ENCODE assay signal across 15 cellular contexts in genomic region chr2:25071962-25072361, GRCh38. TPM values are rescaled to one million over a fixed set of nuclear protein-coding genes. Genes with fewer than 3 reads are reported as not detected.
DNase-seq lines count a peak whose midpoint lies in the region; ATAC-seq and TF ChIP-seq lines count a peak whose summit lies in the region.
"Had no signal": no experiment of that assay in that cellular context is flagged by ENCODE, and none has a peak within 500 bp of the region (broad histone marks: within the 10 kb centered on the region; RNA-seq: fewer than 3 reads in every experiment).

No MANE protein-coding gene starts in this region.

- H3K9me3 ChIP-seq in HEK293 (ENCODE audit: control insufficient read depth, insufficient read depth, low read depth, low read length) (no peaks in the 10 kb centered on the region), transverse colon (no peaks in the 10 kb centered on the region)

- in situ Hi-C loops in transverse colon (cut with MboI; ENCODE audit: low pct_ligation_motif_present in 1 of 4, low pct_unique_long_range_greater_than_20kb in 1 of 4, low sequenced_read_pairs in 3 of 4), result no loop called here

- H3K36me3 Mint-ChIP-seq in activated CD8-positive, alpha-beta T cell treated with anti-CD3 and anti-CD28 coated beads, Interleukin-2, amount 10 ng/mL, durations not matched to agents 7 days and 5 days (ENCODE audit: low read depth), result no peaks in the 10 kb centered on the region
- no peaks in the 10 kb centered on the region for H3K36me3 Mint-ChIP-seq in MCF 10A (ENCODE audit: insufficient read depth, unreplicated experiment)

- no peak for ATAC-seq in activated CD8-positive, alpha-beta T cell treated with anti-CD3 and anti-CD28 coated beads, Interleukin-2, amount 10 ng/mL, durations not matched to agents 7 days and 5 days
- ATAC-seq: HepG2 had no signal

- no peaks in the 10 kb centered on the region for H3K9me3 Mint-ChIP-seq in activated CD8-positive, alpha-beta T cell treated with anti-CD3 and anti-CD28 coated beads, Interleukin-2, amount 10 ng/mL, durations not matched to agents 7 days and 5 days (ENCODE audit: insufficient read depth)
- no peaks in the 10 kb centered on the region for H3K9me3 Mint-ChIP-seq in MCF 10A (ENCODE audit: unreplicated experiment)

- H3K27me3 ChIP-seq in dorsolateral prefrontal cortex, result no peaks in the 10 kb centered on the region
- no peaks in the 10 kb centered on the region for H3K27me3 ChIP-seq in transverse colon

- H3K36me3 ChIP-seq in HEK293 (ENCODE audit: control insufficient read depth in 2 of 2, insufficient read depth in 1 of 2, low read length in 2 of 2), result no peaks in the 10 kb centered on the region
- H3K36me3 ChIP-seq in transverse colon, result no peaks in the 10 kb centered on the region

- POLR2A ChIA-PET in HEK293 (lab: Yijun Ruan, JAX) (no interaction called here), MCF 10A (lab: Yijun Ruan, JAX) (no interaction called here)
- POLR2A ChIA-PET in activated CD8-positive, alpha-beta T cell treated with anti-CD3 and anti-CD28 coated beads, Interleukin-2, amount 10 ng/mL, durations not matched to agents 7 days and 5 days (lab: Charles Lee), result no interaction called here

- H3K27ac Mint-ChIP-seq in activated CD8-positive, alpha-beta T cell treated with anti-CD3 and anti-CD28 coated beads, Interleukin-2, amount 10 ng/mL, durations not matched to agents 7 days and 5 days, result no peak overlapping the region
- H3K27ac Mint-ChIP-seq in MCF 10A (ENCODE audit: low read depth, unreplicated experiment), result no peak overlapping the region
- H3K27ac Mint-ChIP-seq: B cell had no signal

- peaks cover 4% of the 10 kb centered on the region for H3K27me3 Mint-ChIP-seq in activated CD8-positive, alpha-beta T cell treated with anti-CD3 and anti-CD28 coated beads, Interleukin-2, amount 10 ng/mL, durations not matched to agents 7 days and 5 days (ENCODE audit: low read depth)
- peaks cover 71% of the 10 kb centered on the region for H3K27me3 Mint-ChIP-seq in MCF 10A (ENCODE audit: insufficient read depth, unreplicated experiment)

- TF ChIP-seq CTCF in HEK293 (tag by site-specific recombination; IDR thresholded peaks at IDR 0.05) (no peak), dorsolateral prefrontal cortex (IDR thresholded peaks at IDR 0.05 in 54 of 56, conservative IDR thresholded peaks at IDR 0.05 in 2 of 56; ENCODE audit: low read depth in 1 of 56, partially characterized antibody in 56 of 56) (no peak), MCF 10A (IDR thresholded peaks at IDR 0.05; ENCODE audit: unreplicated experiment) (no peak), transverse colon (IDR thresholded peaks at IDR 0.05) (no peak)

- CTCF ChIA-PET in HEK293 (lab: Yijun Ruan, JAX), result no interaction called here
- CTCF ChIA-PET in activated CD8-positive, alpha-beta T cell treated with anti-CD3 and anti-CD28 coated beads, Interleukin-2, amount 10 ng/mL, durations not matched to agents 7 days and 5 days (lab: Charles Lee), result no interaction called here
- CTCF ChIA-PET in MCF 10A (lab: Yijun Ruan, JAX), result no interaction called here

- intact Hi-C loops in dorsolateral prefrontal cortex (cut with DNase I) (loop anchor here in 1 of 2 donors (5.0 kb wide), 1 partner anchor 40 kb away; no protein-coding TSS in a partner anchor), posterior cingulate gyrus (cut with DNase I) (no loop called here), MCF 10A (cut with micrococcal nuclease) (no loop called here), transverse colon (cut with DNase I; ENCODE audit: low total_unique reads) (no loop called here)

- no TSS peak for BruUV-seq in MCF 10A (replicated peaks; lab: Mats Ljungman, UMichigan)

- 83 to 85% methylated on average over 3 to 8 of the region's 8 CpGs for WGBS in transverse colon (ENCODE audit: low coverage in 1 of 2), 2 donors

- peaks cover 6% of the 10 kb centered on the region; the same call in 1 of the 2 replicates for H3K4me1 ChIP-seq in HEK293 (ENCODE audit: control insufficient read depth, insufficient read depth, low read length)
- H3K4me1 ChIP-seq in transverse colon, result no peaks in the 10 kb centered on the region

- H3K4me1 Mint-ChIP-seq in activated CD8-positive, alpha-beta T cell treated with anti-CD3 and anti-CD28 coated beads, Interleukin-2, amount 10 ng/mL, durations not matched to agents 7 days and 5 days (ENCODE audit: low read depth), result no peaks in the 10 kb centered on the region
- H3K4me1 Mint-ChIP-seq in MCF 10A (ENCODE audit: insufficient read depth, unreplicated experiment), result no peaks in the 10 kb centered on the region
- H3K4me1 Mint-ChIP-seq: CD4-positive, alpha-beta memory T cell had no signal

- DNase-seq in CD1c-positive myeloid dendritic cell (ENCODE audit: extremely low spot score), result peak; percentile 21
- peak in 9 of 10 donors; percentile 34 to 83 (median 64) for DNase-seq in dorsolateral prefrontal cortex
- peak in 8 of 10 donors; percentile 43 to 94 (median 68) for DNase-seq in posterior cingulate gyrus
- DNase-seq in erythroblast (lab: John Stamatoyannopoulos, UW), result no peak
- DNase-seq in activated CD8-positive, alpha-beta T cell treated with anti-CD3 and anti-CD28 coated beads, Interleukin-2, amount 10 ng/mL, durations not matched to agents 7 days and 5 days, result no peak
- DNase-seq in MCF 10A (ENCODE audit: unreplicated experiment), result no peak
- DNase-seq in transverse colon, result no peak
- DNase-seq: ACHN; CD4-positive, alpha-beta memory T cell; DMS79; GOT3; H9 had no signal

- H3K27ac ChIP-seq in HEK293 (ENCODE audit: extremely low read depth, low read depth, low read length) (no peak overlapping the region), dorsolateral prefrontal cortex (peak overlapping the region in 38 of 59 donors; percentile 4 to 77 (median 52)), transverse colon (no peak overlapping the region)

- TF ChIP-seq EP300 in transverse colon (IDR thresholded peaks at IDR 0.05; ENCODE audit: low read depth), result no peak

- H3K4me3 Mint-ChIP-seq in activated CD8-positive, alpha-beta T cell treated with anti-CD3 and anti-CD28 coated beads, Interleukin-2, amount 10 ng/mL, durations not matched to agents 7 days and 5 days, result no peak overlapping the region
- H3K4me3 Mint-ChIP-seq in MCF 10A (ENCODE audit: unreplicated experiment), result no peak overlapping the region
- H3K4me3 Mint-ChIP-seq: B cell; CD4-positive, alpha-beta memory T cell; H9 had no signal

- no peak for TF ChIP-seq POLR2A in erythroblast (IDR thresholded peaks at IDR 0.05; ENCODE audit: low read length)
- no peak for TF ChIP-seq POLR2A in transverse colon (IDR thresholded peaks at IDR 0.05)

- H3K4me3 ChIP-seq in HEK293 (ENCODE audit: low read depth, low read length), result no peak overlapping the region
- H3K4me3 ChIP-seq in dorsolateral prefrontal cortex, result no peak overlapping the region
- no peak overlapping the region for H3K4me3 ChIP-seq in transverse colon

TF ChIP-seq in HEK293, 187 proteins besides CTCF, POLR2A, EP300 and RAD21:
- TF ChIP-seq ZNF202 (tag by site-specific recombination; IDR thresholded peaks at IDR 0.05; ENCODE audit: borderline replicate concordance), result no peak
- no peak for TF ChIP-seq ZNF571 (tag by site-specific recombination; IDR thresholded peaks at IDR 0.05)
- no peak for TF ChIP-seq ZNF623 (tag by site-specific recombination; IDR thresholded peaks at IDR 0.05)
- no peak for TF ChIP-seq ZNF266 (tag by site-specific recombination; IDR thresholded peaks at IDR 0.05; ENCODE audit: low read depth)
- TF ChIP-seq ZNF48 (tag by site-specific recombination; IDR thresholded peaks at IDR 0.05), result no peak
- peak; percentile 39; the same call in 1 of the 2 replicates for TF ChIP-seq ZNF341 (tag by site-specific recombination; IDR thresholded peaks at IDR 0.05; ENCODE audit: low read depth)
- TF ChIP-seq KLF10 (tag by site-specific recombination; IDR thresholded peaks at IDR 0.05), result no peak
- no peak for TF ChIP-seq ZNF174 (tag by site-specific recombination; IDR thresholded peaks at IDR 0.05)
- no peak for TF ChIP-seq ZNF112 (tag by site-specific recombination; IDR thresholded peaks at IDR 0.05)

RNA-seq across cellular contexts. Expression of gene EFR3B, which starts 30.1 kb away (rescaled TPM):
- 100 to 1,000 TPM in 6 of 120 experiments, 10 to 100 TPM in 114; 44.3 to 131 (median 75.5) TPM for total RNA-seq in dorsolateral prefrontal cortex
- total RNA-seq in activated CD8-positive, alpha-beta T cell treated with anti-CD3 and anti-CD28 coated beads, Interleukin-2, amount 10 ng/mL, durations not matched to agents 7 days and 5 days, result under 1 TPM; 0.05 TPM
- 0.09 and 0.10 TPM in 2 replicates for total RNA-seq in MCF 10A (2022)
- 1 to 10 TPM in 2 of 4 donors, under 1 TPM in 2; under 0.01 to 1.4 (median 0.70) TPM for total RNA-seq in transverse colon

Comparison
In these comparisons a context has a peak if more than half of its experiments do, and no peak if none do; other contexts are left out.
1. DNase-seq: peak in CD1c-positive myeloid dendritic cell (single experiment), dorsolateral prefrontal cortex (9 of 10) and posterior cingulate gyrus (8 of 10); none in erythroblast (0 of 2), activated CD8-positive, alpha-beta T cell treated with anti-CD3 and anti-CD28 coated beads, Interleukin-2, amount 10 ng/mL, durations not matched to agents 7 days and 5 days (single experiment), MCF 10A (single experiment) and transverse colon (single experiment).
2. H3K27ac ChIP-seq: peak in dorsolateral prefrontal cortex (38 of 59); none in HEK293 (single experiment) and transverse colon (0 of 4).
3. RNA of gene EFR3B, which starts 30.1 kb away (total RNA-seq): 44.3 to 131 TPM in dorsolateral prefrontal cortex; under 0.01 to 1.4 TPM in transverse colon, 0.09 to 0.10 TPM in MCF 10A and 0.05 TPM in activated CD8-positive, alpha-beta T cell treated with anti-CD3 and anti-CD28 coated beads, Interleukin-2, amount 10 ng/mL, durations not matched to agents 7 days and 5 days; every median in the first group is over 10 times any median in the second.